Comparison of ENCODE assay signal across 8 cellular contexts in the genomic region with DNA sequence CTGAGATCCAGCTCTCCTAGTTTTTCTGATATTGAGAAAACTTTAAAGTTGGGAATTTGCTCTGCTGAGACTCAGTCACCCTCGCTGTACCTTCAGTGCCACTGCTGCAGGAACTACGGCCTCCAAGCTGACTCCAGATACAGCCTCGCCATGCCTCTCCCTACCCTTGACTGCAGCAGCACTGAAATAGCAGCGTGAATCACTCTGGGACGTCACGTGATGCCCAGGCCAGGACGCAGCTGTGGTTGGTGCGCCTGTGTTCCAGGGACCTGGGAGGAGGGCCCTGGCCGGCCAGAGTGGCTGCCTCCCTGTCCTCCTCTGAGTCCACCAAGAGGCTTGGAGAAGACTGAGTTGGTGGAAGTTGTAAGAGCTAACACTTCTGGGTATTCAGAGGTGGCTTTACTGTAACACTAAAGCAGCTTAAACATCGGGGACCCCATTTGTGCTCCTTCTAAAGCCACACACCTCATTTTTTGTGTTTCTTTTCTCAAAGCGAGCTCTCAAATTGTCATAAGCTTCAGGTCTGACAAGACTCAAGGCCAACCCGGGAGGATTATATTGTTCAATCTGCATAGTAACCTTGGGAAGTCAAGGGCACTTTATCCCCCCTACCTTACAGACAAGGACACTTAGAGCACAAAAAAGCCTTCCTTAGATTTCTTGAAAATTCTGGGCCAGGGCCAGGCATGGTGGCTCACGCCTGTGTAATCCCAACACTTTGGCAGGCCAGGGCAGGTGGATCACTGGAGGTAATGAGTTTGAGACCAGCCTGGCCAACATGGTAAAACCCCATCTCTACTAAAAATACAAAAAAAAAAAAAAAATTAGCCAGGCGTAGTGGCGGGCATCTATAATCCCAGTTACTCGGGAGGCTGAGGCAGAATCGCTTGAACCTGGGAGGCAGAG. TPM values are rescaled to one million over a fixed set of nuclear protein-coding genes. Genes with fewer than 3 reads are reported as not detected.
A peak's percentile ranks its signal among the peaks of the same experiment; 100 is the strongest.
DNase-seq lines count a peak whose midpoint lies in the region; ATAC-seq, FAIRE-seq and TF ChIP-seq lines count a peak whose summit lies in the region.

No MANE protein-coding gene starts in this region.

- CTCF ChIA-PET in A549 (lab: Yijun Ruan, JAX), result interaction anchor here (0.7 to 2.5 kb wide), 9 partner anchors 8 to 174 kb away, joined by 3 to 10 read pairs (median 3); partner anchors contain the start of gene MACROD1
- CTCF ChIA-PET in activated CD8-positive, alpha-beta T cell treated with anti-CD3 and anti-CD28 coated beads for 36 hours (lab: Charles Lee), result interaction anchor here (1.0 to 1.6 kb wide), 5 partner anchors 15 to 182 kb away, joined by 3 to 5 read pairs (median 3); partner anchors contain the start of gene MACROD1

- H3K27me3 ChIP-seq in esophagus (ENCODE audit: control insufficient read depth in 1 of 2, insufficient read depth in 2 of 2, low read length in 2 of 2) (no peaks in the 10 kb centered on the region), thoracic aorta (replicated peaks; ENCODE audit: insufficient read depth) (no peaks in the 10 kb centered on the region)

- TF ChIP-seq POLR2A in A549 (IDR thresholded peaks at IDR 0.05; ENCODE audit: low read length) (peak; percentile 91), GM12891 (IDR thresholded peaks at IDR 0.05; ENCODE audit: low read depth, low read length) (peak; percentile 53; the same call in 1 of the 2 replicates)

- no peak overlapping the region for H3K27ac Mint-ChIP-seq in activated CD8-positive, alpha-beta T cell treated with anti-CD3 and anti-CD28 coated beads for 36 hours

- peak overlapping the region; percentile 75 for H3K4me2 ChIP-seq in A549

- H3K27ac ChIP-seq in A549 (peak overlapping the region; percentile 74 to 82), esophagus (ENCODE audit: low read depth in 2 of 2, low read length in 1 of 2) (peak overlapping the region; percentile 71 to 74), thoracic aorta (peak overlapping the region; percentile 79 to 86)

- no peak overlapping the region for H3K4me3 ChIP-seq in A549
- no peak overlapping the region for H3K4me3 ChIP-seq in esophagus (ENCODE audit: low read depth in 1 of 2, low read length in 2 of 2)
- no peak overlapping the region for H3K4me3 ChIP-seq in mucosa of descending colon
- H3K4me3 ChIP-seq in thoracic aorta, result peak overlapping the region; percentile 63

- peak overlapping the region; percentile 4 for H3K4me3 Mint-ChIP-seq in activated CD8-positive, alpha-beta T cell treated with anti-CD3 and anti-CD28 coated beads for 36 hours

- ATAC-seq in A549, result peak; percentile 60 to 68
- no peak for ATAC-seq in activated CD8-positive, alpha-beta T cell treated with anti-CD3 and anti-CD28 coated beads for 36 hours
- ATAC-seq in mucosa of descending colon, result peak; percentile 59
- ATAC-seq in thoracic aorta (ENCODE audit: insufficient number of reproducible peaks, low FRiP score, low read depth), result peak; percentile 47
- ATAC-seq in HG02973 (IDR thresholded peaks at IDR 0.05; ENCODE audit: unreplicated experiment), result no peak

- TF ChIP-seq EP300 in A549 (IDR thresholded peaks at IDR 0.05), result no peak

- POLR2A ChIA-PET in A549 (lab: Yijun Ruan, JAX), result interaction anchor here (0.5 to 1.9 kb wide), 6 partner anchors 15 to 90 kb away, joined by 3 to 5 read pairs (median 3); partner anchors contain the start of genes MACROD1, NUDT22 and TRPT1
- POLR2A ChIA-PET in activated CD8-positive, alpha-beta T cell treated with anti-CD3 and anti-CD28 coated beads for 36 hours (lab: Charles Lee), result interaction anchor here (0.6 to 2.7 kb wide), 6 partner anchors 9 to 182 kb away, joined by 3 to 6 read pairs (median 4); partner anchors contain the start of genes FERMT3 and MACROD1

- peaks cover 3% of the 10 kb centered on the region for H3K36me3 Mint-ChIP-seq in activated CD8-positive, alpha-beta T cell treated with anti-CD3 and anti-CD28 coated beads for 36 hours (ENCODE audit: low read depth)

- H3K9me3 ChIP-seq in A549 (no peaks in the 10 kb centered on the region), esophagus (ENCODE audit: control insufficient read depth in 2 of 2, insufficient read depth in 1 of 2, low read depth in 1 of 2, low read length in 1 of 2) (no peaks in the 10 kb centered on the region), mucosa of descending colon (no peaks in the 10 kb centered on the region), thoracic aorta (no peaks in the 10 kb centered on the region)

- no peaks in the 10 kb centered on the region for H3K9me3 Mint-ChIP-seq in activated CD8-positive, alpha-beta T cell treated with anti-CD3 and anti-CD28 coated beads for 36 hours

- H3K36me3 ChIP-seq in esophagus (ENCODE audit: control insufficient read depth in 2 of 2, insufficient read depth in 2 of 2, low read length in 1 of 2), result no peaks in the 10 kb centered on the region
- H3K36me3 ChIP-seq in mucosa of descending colon (ENCODE audit: low read depth), result peaks cover 4% of the 10 kb centered on the region
- no peaks in the 10 kb centered on the region for H3K36me3 ChIP-seq in thoracic aorta

- FAIRE-seq in A549 (lab: Jason Lieb, UNC) (peak; percentile 61), GM12891 (lab: Jason Lieb, UNC) (peak; percentile 96)

- H3K27me3 Mint-ChIP-seq in activated CD8-positive, alpha-beta T cell treated with anti-CD3 and anti-CD28 coated beads for 36 hours, result no peaks in the 10 kb centered on the region

- no peak for TF ChIP-seq RAD21 in A549 (conservative IDR thresholded peaks at IDR 0.05 in 1 of 2, IDR thresholded peaks at IDR 0.05 in 1 of 2)

- DNase-seq in A549 (ENCODE audit: low read depth in 1 of 2, low spot score in 1 of 2) (peak; percentile 87 to 89), GM12891 (ENCODE audit: insufficient read length, low spot score) (peak; percentile 42), NCI-H345 (lab: John Stamatoyannopoulos, UW) (peak; percentile 73), mucosa of descending colon (peak; percentile 90 to 92 (median 92)), thoracic aorta (ENCODE audit: low spot score) (peak; percentile 81)
- peak; percentile 75 for DNase-seq in activated CD8-positive, alpha-beta T cell treated with anti-CD3 and anti-CD28 coated beads for 36 hours

- TF ChIP-seq CTCF in A549 (IDR thresholded peaks at IDR 0.05) (no peak), mucosa of descending colon (IDR thresholded peaks at IDR 0.05) (no peak), thoracic aorta (IDR thresholded peaks at IDR 0.05) (no peak)
- TF ChIP-seq CTCF in activated CD8-positive, alpha-beta T cell treated with anti-CD3 and anti-CD28 coated beads for 36 hours (IDR thresholded peaks at IDR 0.05), result no peak

- intact Hi-C loops in activated CD8-positive, alpha-beta T cell treated with anti-CD3 and anti-CD28 coated beads for 36 hours (cut with micrococcal nuclease), result no loop called here
- intact Hi-C loops in mucosa of descending colon (cut with DNase I, micrococcal nuclease), result loop anchor here in 1 of 2 donors (10.0 kb wide), 1 partner anchor 63 kb away; the partner anchor contains the start of genes FKBP2 and PPP1R14B

- H3K4me1 ChIP-seq in A549 (peaks cover 29% of the 10 kb centered on the region), esophagus (ENCODE audit: control insufficient read depth in 2 of 2, insufficient read depth in 2 of 2, low read length in 1 of 2) (peaks cover 0 to 10% of the 10 kb centered on the region in 2 donors), mucosa of descending colon (ENCODE audit: low read depth) (peaks cover 25% of the 10 kb centered on the region), thoracic aorta (ENCODE audit: control insufficient read depth in 1 of 2, low read depth in 2 of 2) (peaks cover 25 to 42% of the 10 kb centered on the region in 2 donors)

- 58% methylated on average over 12 of the region's 17 CpGs for WGBS in A549 (ENCODE audit: missing lambda C conversion rate)
- WGBS in esophagus, 2 donors, result 30 to 35% methylated on average over 17 of the region's 17 CpGs

- H3K4me1 Mint-ChIP-seq in activated CD8-positive, alpha-beta T cell treated with anti-CD3 and anti-CD28 coated beads for 36 hours (ENCODE audit: low read depth), result peaks cover 32% of the 10 kb centered on the region

RNA-seq across cellular contexts. Expression of gene STIP1, which starts 4.2 kb away (rescaled TPM):
- polyA plus RNA-seq in A549 (2011; rRNA removed), result 288 and 300 TPM in 2 replicates
- 268 and 305 TPM in 2 replicates for polyA plus RNA-seq in A549 (2012; cell fraction: cytosol; rRNA removed)
- 273 and 299 TPM in 2 replicates for polyA plus RNA-seq in A549 (2012; cell fraction: nucleus; rRNA removed)
- 274 to 320 TPM (median 297 TPM) in 3 replicates for polyA plus RNA-seq in A549 (2017; fragmentation: RNase III; extraction: RNeasy Plus Mini Kit Qiagen cat#74134 plus additional on column Dnase treatment)
- polyA minus RNA-seq in A549 (2011; rRNA and poly(A)+ RNA removed), result 535 and 537 TPM in 2 replicates
- polyA plus RNA-seq in GM12891 (2012; ENCODE audit: low read depth, missing spikeins), result 115 TPM
- total RNA-seq in activated CD8-positive, alpha-beta T cell treated with anti-CD3 and anti-CD28 coated beads for 36 hours, result 100 to 1,000 TPM; 396 to 416 TPM
- 10 to 100 TPM; 60.0 to 69.4 TPM for polyA plus RNA-seq in esophagus
- total RNA-seq in mucosa of descending colon, result 100 to 1,000 TPM in 1 of 3 donors, 10 to 100 TPM in 2; 49.4 to 118 (median 80.3) TPM
- total RNA-seq in thoracic aorta, result 10 to 100 TPM; 74.7 to 91.2 TPM

RNA-seq across cellular contexts. Expression of gene MACROD1, which starts 15.8 kb away (rescaled TPM):
- polyA plus RNA-seq in A549 (2011; rRNA removed) (10.0 and 16.6 TPM in 2 replicates), A549 (2017; fragmentation: RNase III; extraction: RNeasy Plus Mini Kit Qiagen cat#74134 plus additional on column Dnase treatment) (12.0 to 16.4 TPM (median 15.1 TPM) in 3 replicates), esophagus (10 to 100 TPM; 25.6 to 75.6 TPM)
- 8.8 and 11.9 TPM in 2 replicates for polyA plus RNA-seq in A549 (2012; cell fraction: cytosol; rRNA removed)
- 13.7 and 20.8 TPM in 2 replicates for polyA plus RNA-seq in A549 (2012; cell fraction: nucleus; rRNA removed)
- 3.5 and 6.7 TPM in 2 replicates for polyA minus RNA-seq in A549 (2011; rRNA and poly(A)+ RNA removed)
- polyA plus RNA-seq in GM12891 (2012; ENCODE audit: low read depth, missing spikeins), result 3.0 TPM
- total RNA-seq in activated CD8-positive, alpha-beta T cell treated with anti-CD3 and anti-CD28 coated beads for 36 hours, result 10 to 100 TPM; 38.7 to 38.8 TPM
- total RNA-seq in mucosa of descending colon (10 to 100 TPM; 26.7 to 38.7 (median 38.1) TPM), thoracic aorta (10 to 100 TPM; 15.8 to 17.6 TPM)

RNA-seq across cellular contexts. Expression of gene FERMT3, which starts 24.8 kb away (rescaled TPM):
- polyA plus RNA-seq in A549 (2011; rRNA removed) (0.42 and 0.56 TPM in 2 replicates), A549 (2017; fragmentation: RNase III; extraction: RNeasy Plus Mini Kit Qiagen cat#74134 plus additional on column Dnase treatment) (1.9 to 2.1 TPM (median 2.0 TPM) in 3 replicates), esophagus (1 to 10 TPM; 4.4 to 5.8 TPM)
- 2.6 and 3.2 TPM in 2 replicates for polyA plus RNA-seq in A549 (2012; cell fraction: cytosol; rRNA removed)
- polyA plus RNA-seq in A549 (2012; cell fraction: nucleus; rRNA removed), result 36.7 and 41.4 TPM in 2 replicates
- 0.66 and 0.68 TPM in 2 replicates for polyA minus RNA-seq in A549 (2011; rRNA and poly(A)+ RNA removed)
- 98.2 TPM for polyA plus RNA-seq in GM12891 (2012; ENCODE audit: low read depth, missing spikeins)
- total RNA-seq in activated CD8-positive, alpha-beta T cell treated with anti-CD3 and anti-CD28 coated beads for 36 hours, result 100 to 1,000 TPM; 210 to 214 TPM
- total RNA-seq in mucosa of descending colon (10 to 100 TPM; 19.7 to 32.7 (median 26.4) TPM), thoracic aorta (10 to 100 TPM; 47.2 to 66.6 TPM)

RNA-seq across cellular contexts. Expression of gene TRPT1, which starts 44.2 kb away (rescaled TPM):
- polyA plus RNA-seq in A549 (2011; rRNA removed) (18.6 and 25.2 TPM in 2 replicates), A549 (2017; fragmentation: RNase III; extraction: RNeasy Plus Mini Kit Qiagen cat#74134 plus additional on column Dnase treatment) (24.2 to 28.5 TPM (median 26.1 TPM) in 3 replicates), esophagus (10 to 100 TPM; 44.9 to 61.1 TPM)
- 31.3 and 36.3 TPM in 2 replicates for polyA plus RNA-seq in A549 (2012; cell fraction: cytosol; rRNA removed)
- 59.6 and 75.7 TPM in 2 replicates for polyA plus RNA-seq in A549 (2012; cell fraction: nucleus; rRNA removed)
- 26.9 and 27.9 TPM in 2 replicates for polyA minus RNA-seq in A549 (2011; rRNA and poly(A)+ RNA removed)
- polyA plus RNA-seq in GM12891 (2012; ENCODE audit: low read depth, missing spikeins), result 66.1 TPM
- 10 to 100 TPM; 33.7 to 41.5 TPM for total RNA-seq in activated CD8-positive, alpha-beta T cell treated with anti-CD3 and anti-CD28 coated beads for 36 hours
- total RNA-seq in mucosa of descending colon (10 to 100 TPM; 50.6 to 55.1 (median 53.1) TPM), thoracic aorta (10 to 100 TPM; 67.2 to 95.3 TPM)

RNA-seq across cellular contexts. Expression of gene NUDT22, which starts 44.3 kb away (rescaled TPM):
- polyA plus RNA-seq in A549 (2011; rRNA removed) (21.5 and 21.7 TPM in 2 replicates), A549 (2017; fragmentation: RNase III; extraction: RNeasy Plus Mini Kit Qiagen cat#74134 plus additional on column Dnase treatment) (25.7 to 33.2 TPM (median 33.1 TPM) in 3 replicates), esophagus (10 to 100 TPM; 49.5 to 55.1 TPM)
- polyA plus RNA-seq in A549 (2012; cell fraction: cytosol; rRNA removed), result 42.0 and 52.4 TPM in 2 replicates
- 73.1 and 89.7 TPM in 2 replicates for polyA plus RNA-seq in A549 (2012; cell fraction: nucleus; rRNA removed)
- polyA minus RNA-seq in A549 (2011; rRNA and poly(A)+ RNA removed), result 15.2 and 16.5 TPM in 2 replicates
- 68.6 TPM for polyA plus RNA-seq in GM12891 (2012; ENCODE audit: low read depth, missing spikeins)
- 10 to 100 TPM; 66.0 to 69.2 TPM for total RNA-seq in activated CD8-positive, alpha-beta T cell treated with anti-CD3 and anti-CD28 coated beads for 36 hours
- total RNA-seq in mucosa of descending colon (100 to 1,000 TPM in 2 of 3 donors, 10 to 100 TPM in 1; 81.6 to 137 (median 119) TPM), thoracic aorta (10 to 100 TPM; 52.3 to 61.6 TPM)

Comparison
In these comparisons a context has a peak if more than half of its experiments do, and no peak if none do; other contexts are left out.
1. ATAC-seq: peak in A549 (2 of 2), mucosa of descending colon (single experiment) and thoracic aorta (single experiment); none in activated CD8-positive, alpha-beta T cell treated with anti-CD3 and anti-CD28 coated beads for 36 hours (single experiment) and HG02973 (single experiment).
2. DNase-seq: peak in every context shown above with its lines; median percentile 92 in mucosa of descending colon; 88 in A549; 81 in thoracic aorta; 75 in activated CD8-positive, alpha-beta T cell treated with anti-CD3 and anti-CD28 coated beads for 36 hours; 73 in NCI-H345; 42 in GM12891.
3. Peak in every context shown above with its lines, with median percentiles within 50 percentile points of each other: H3K27ac ChIP-seq.